1 cellular context compared by ENCODE assay signal in genomic region chr6:2718334-2719052, GRCh38.
TF ChIP-seq lines count a peak whose summit lies in the region.

No MANE protein-coding gene starts in this region.

TF ChIP-seq in IMR-90, 13 proteins besides CTCF, POLR2A, EP300 and RAD21:
- no peak for TF ChIP-seq ELK1 (IDR thresholded peaks at IDR 0.05; ENCODE audit: borderline replicate concordance, low read depth, low read length)
